8 cellular contexts compared by ENCODE assay signal in the genomic region with DNA sequence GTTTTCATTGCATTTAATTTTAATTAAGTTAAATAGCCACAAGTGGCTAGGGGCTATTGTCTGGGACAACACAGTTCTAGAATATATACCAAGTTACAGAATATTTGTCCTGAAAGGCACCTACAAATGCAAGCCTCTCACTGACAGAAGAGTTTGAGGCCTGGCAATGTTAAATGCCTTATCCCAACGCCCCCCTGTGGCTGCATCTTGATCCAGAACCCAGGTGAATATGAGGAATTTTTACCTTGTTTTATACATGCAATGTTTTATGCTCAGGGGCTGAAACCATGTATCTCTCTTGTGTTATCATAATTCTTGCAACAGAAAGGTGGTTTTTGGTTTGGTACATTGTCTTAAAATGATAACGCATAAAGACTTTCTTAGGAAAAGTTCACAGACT.
DNase-seq lines count a peak whose midpoint lies in the region; ATAC-seq and TF ChIP-seq lines count a peak whose summit lies in the region.

No MANE protein-coding gene starts in this region.

- no peaks in the 10 kb centered on the region for H3K36me3 ChIP-seq in OCI-LY3 (replicated peaks; ENCODE audit: low read depth, low read length)

- ATAC-seq in stimulated activated naive CD8-positive, alpha-beta T cell treated with anti-CD3 and anti-CD28 coated beads, Interleukin-15, Interleukin-2, amounts not matched to agents 100 U/mL and 50 U/mL, for 24 hours: no peak
- no peak for ATAC-seq in stimulated activated naive CD8-positive, alpha-beta T cell treated with anti-CD3 and anti-CD28 coated beads, Interleukin-15, amount 100 ng/mL, for 72 hours
- no peak for ATAC-seq in GM18858 (IDR thresholded peaks at IDR 0.05; ENCODE audit: unreplicated experiment)
- ATAC-seq in omental fat pad (ENCODE audit: low FRiP score): no peak

- no peaks in the 10 kb centered on the region for H3K9me3 ChIP-seq in OCI-LY3 (ENCODE audit: insufficient read depth, low read length)

- no peak overlapping the region for H2AFZ ChIP-seq in OCI-LY3 (ENCODE audit: low read depth, low read length)

- H3K9me3 Mint-ChIP-seq in stimulated activated naive CD8-positive, alpha-beta T cell treated with anti-CD3 and anti-CD28 coated beads, Interleukin-15, amount 100 ng/mL, for 72 hours: no peaks in the 10 kb centered on the region

- H3K79me2 ChIP-seq in OCI-LY3 (ENCODE audit: low read length): no peaks in the 10 kb centered on the region

- H3K9ac ChIP-seq in OCI-LY3 (ENCODE audit: low read length): no peak overlapping the region

- no peak overlapping the region for H3K27ac Mint-ChIP-seq in stimulated activated naive CD8-positive, alpha-beta T cell treated with anti-CD3 and anti-CD28 coated beads, Interleukin-15, amount 100 ng/mL, for 72 hours

- peak; percentile 21 for DNase-seq in stimulated activated naive CD8-positive, alpha-beta T cell treated with anti-CD3 and anti-CD28 coated beads, Interleukin-15, Interleukin-2, amounts not matched to agents 100 U/mL and 50 U/mL, for 24 hours
- DNase-seq in stimulated activated naive CD8-positive, alpha-beta T cell treated with anti-CD3 and anti-CD28 coated beads, Interleukin-15, amount 100 ng/mL, for 72 hours: no peak
- DNase-seq in globus pallidus (ENCODE audit: low spot score) (peak; percentile 29), NCI-H187 (lab: John Stamatoyannopoulos, UW) (no peak), NCI-H226 (no peak), omental fat pad (ENCODE audit: low spot score) (no peak)

- H4K20me1 ChIP-seq in OCI-LY3 (ENCODE audit: insufficient read depth, low read length): no peaks in the 10 kb centered on the region

- H3K4me1 ChIP-seq in OCI-LY3 (ENCODE audit: low read length): peaks cover 47% of the 10 kb centered on the region

- no peaks in the 10 kb centered on the region for H3K4me1 Mint-ChIP-seq in stimulated activated naive CD8-positive, alpha-beta T cell treated with anti-CD3 and anti-CD28 coated beads, Interleukin-15, amount 100 ng/mL, for 72 hours

- peaks cover 11% of the 10 kb centered on the region for H3K27me3 Mint-ChIP-seq in stimulated activated naive CD8-positive, alpha-beta T cell treated with anti-CD3 and anti-CD28 coated beads, Interleukin-15, amount 100 ng/mL, for 72 hours

- H3K4me3 Mint-ChIP-seq in stimulated activated naive CD8-positive, alpha-beta T cell treated with anti-CD3 and anti-CD28 coated beads, Interleukin-15, amount 100 ng/mL, for 72 hours: no peak overlapping the region

- no peak overlapping the region for H3K4me2 ChIP-seq in OCI-LY3 (ENCODE audit: low read length)

- H3K27me3 ChIP-seq in OCI-LY3 (ENCODE audit: low read depth, low read length): no peaks in the 10 kb centered on the region

- no peak overlapping the region for H3K4me3 ChIP-seq in OCI-LY3 (ENCODE audit: low read length)

- no peak overlapping the region for H3K27ac ChIP-seq in OCI-LY3 (ENCODE audit: low read length)

- TF ChIP-seq CTCF in OCI-LY3 (IDR thresholded peaks at IDR 0.05; ENCODE audit: low read depth, low read length) (peak; percentile 97), omental fat pad (IDR thresholded peaks at IDR 0.05) (no peak)

Comparison
In these comparisons a context has a peak if more than half of its experiments do, and no peak if none do; other contexts are left out.
1. DNase-seq: peak in stimulated activated naive CD8-positive, alpha-beta T cell treated with anti-CD3 and anti-CD28 coated beads, Interleukin-15, Interleukin-2, amounts not matched to agents 100 U/mL and 50 U/mL, for 24 hours (single experiment) and globus pallidus (single experiment); none in stimulated activated naive CD8-positive, alpha-beta T cell treated with anti-CD3 and anti-CD28 coated beads, Interleukin-15, amount 100 ng/mL, for 72 hours (0 of 2), NCI-H187 (0 of 2), NCI-H226 (single experiment) and omental fat pad (single experiment).